In the genomic region with DNA sequence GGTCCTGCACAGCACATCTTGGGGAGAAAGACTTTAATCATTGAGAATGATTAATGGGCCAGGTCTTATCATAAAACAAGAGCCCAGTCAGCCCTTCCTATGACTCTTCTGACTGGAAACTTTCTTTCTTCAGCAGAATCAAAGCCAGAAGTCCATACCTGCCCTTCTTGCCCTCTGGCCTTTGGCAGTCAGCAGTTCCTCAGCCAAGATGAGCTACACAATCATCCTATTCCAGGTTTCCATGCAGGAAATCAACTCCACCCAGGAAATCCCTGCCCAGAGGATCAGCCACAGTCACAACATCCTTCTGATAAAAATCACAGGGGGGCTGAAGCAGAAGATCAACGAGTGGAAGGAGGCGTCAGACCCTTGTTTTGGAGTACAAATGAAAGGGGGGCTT, we compare ENCODE assay signal across 9 cellular contexts. TPM values are rescaled to one million over a fixed set of nuclear protein-coding genes. Genes with fewer than 3 reads are reported as not detected.
A peak's percentile ranks its signal among the peaks of the same experiment; 100 is the strongest.
DNase-seq lines count a peak whose midpoint lies in the region; ATAC-seq and TF ChIP-seq lines count a peak whose summit lies in the region.
"Had no signal": no experiment of that assay in that cellular context is flagged by ENCODE, and none has a peak within 500 bp of the region (broad histone marks: within the 10 kb centered on the region; RNA-seq: fewer than 3 reads in every experiment).

No MANE protein-coding gene starts in this region.

- DNase-seq in activated T-cell treated with anti-CD3 and anti-CD28 coated beads, Interleukin-2, amount 50 U/mL, for 4 hours = no peak
- no peak for DNase-seq in activated T-cell treated with anti-CD3 and anti-CD28 coated beads, Interleukin-2, amount 50 U/mL, for 1 hour
- DNase-seq in activated T-helper 1 cell treated with anti-CD3 and anti-CD28 coated beads, Interleukin-12 subunit alpha, Interleukin-12 subunit beta, Interleukin-2, Interleukin-4 antibody, amounts not matched to agents 30 ng/mL and 10 ng/mL and 1 ng/mL, durations not matched to agents 14 hours and 24 hours and 36 hours (ENCODE audit: low spot score) = no peak
- no peak for DNase-seq in esophagus squamous epithelium (lab: John Stamatoyannopoulos, UW)
- DNase-seq in NCI-H1417 (lab: John Stamatoyannopoulos, UW) = no peak
- DNase-seq: OCI-M1 had no signal

- H3K4me3 ChIP-seq in esophagus squamous epithelium = no peak overlapping the region

- H3K4me1 ChIP-seq in esophagus squamous epithelium = peaks cover 16 to 48% (median 16%) of the 10 kb centered on the region in 3 donors

- TF ChIP-seq CTCF in esophagus squamous epithelium (IDR thresholded peaks at IDR 0.05) = no peak

- no peak for TF ChIP-seq POLR2A in esophagus squamous epithelium (IDR thresholded peaks at IDR 0.05)

- WGBS in esophagus squamous epithelium, 2 donors = 20% methylated on average over 1 of the region's 2 CpGs; no CpG with 5 or more reads in 1 of the 2 donors

- no peaks in the 10 kb centered on the region for H3K9me3 Mint-ChIP-seq in activated T-cell treated with anti-CD3 and anti-CD28 coated beads, Interleukin-2, amount 50 U/mL, for 4 hours
- H3K9me3 Mint-ChIP-seq in activated T-helper 1 cell treated with anti-CD3 and anti-CD28 coated beads, Interleukin-12 subunit alpha, Interleukin-12 subunit beta, Interleukin-2, Interleukin-4 antibody, amounts not matched to agents 30 ng/mL and 10 ng/mL and 1 ng/mL, durations not matched to agents 14 hours and 24 hours and 36 hours = no peaks in the 10 kb centered on the region
- H3K9me3 Mint-ChIP-seq in stimulated activated memory B cell treated with anti-CD40 and anti-IgM and Interleukin-4, amounts not matched to agents 10 μg/mL and 1 μg/mL and 100 μg/mL, for 72 hours = no peaks in the 10 kb centered on the region

- ATAC-seq in activated T-cell treated with anti-CD3 and anti-CD28 coated beads, Interleukin-2, amount 50 U/mL, for 4 hours = no peak
- no peak for ATAC-seq in stimulated activated memory B cell treated with anti-CD40 and anti-IgM and Interleukin-4, amounts not matched to agents 10 μg/mL and 1 μg/mL and 100 μg/mL, for 72 hours
- ATAC-seq in GM21717 (IDR thresholded peaks at IDR 0.05; ENCODE audit: unreplicated experiment) (no peak), GM21360 (IDR thresholded peaks at IDR 0.05; ENCODE audit: unreplicated experiment) (no peak)

- H3K9me3 ChIP-seq in esophagus squamous epithelium = no peaks in the 10 kb centered on the region

- intact Hi-C loops in activated T-helper 1 cell treated with anti-CD3 and anti-CD28 coated beads, Interleukin-12 subunit alpha, Interleukin-12 subunit beta, Interleukin-2, Interleukin-4 antibody, amounts not matched to agents 30 ng/mL and 10 ng/mL and 1 ng/mL, durations not matched to agents 14 hours and 24 hours and 36 hours (cut with micrococcal nuclease) = loop anchor here (1.0 to 10.0 kb wide), 8 partner anchors 26 to 739 kb away; partner anchors contain the start of genes CCDC51, CDC25A, NME6 and TMA7
- intact Hi-C loops in esophagus squamous epithelium (cut with DNase I) = no loop called here

- H3K4me3 Mint-ChIP-seq in activated T-cell treated with anti-CD3 and anti-CD28 coated beads, Interleukin-2, amount 50 U/mL, for 4 hours = peak overlapping the region; percentile 73
- H3K4me3 Mint-ChIP-seq in activated T-helper 1 cell treated with anti-CD3 and anti-CD28 coated beads, Interleukin-12 subunit alpha, Interleukin-12 subunit beta, Interleukin-2, Interleukin-4 antibody, amounts not matched to agents 30 ng/mL and 10 ng/mL and 1 ng/mL, durations not matched to agents 14 hours and 24 hours and 36 hours = peak overlapping the region; percentile 49
- H3K4me3 Mint-ChIP-seq in stimulated activated memory B cell treated with anti-CD40 and anti-IgM and Interleukin-4, amounts not matched to agents 10 μg/mL and 1 μg/mL and 100 μg/mL, for 72 hours = no peak overlapping the region

- H3K36me3 Mint-ChIP-seq in activated T-cell treated with anti-CD3 and anti-CD28 coated beads, Interleukin-2, amount 50 U/mL, for 4 hours (ENCODE audit: insufficient read depth) = peaks cover 13% of the 10 kb centered on the region
- peaks cover 25% of the 10 kb centered on the region for H3K36me3 Mint-ChIP-seq in activated T-helper 1 cell treated with anti-CD3 and anti-CD28 coated beads, Interleukin-12 subunit alpha, Interleukin-12 subunit beta, Interleukin-2, Interleukin-4 antibody, amounts not matched to agents 30 ng/mL and 10 ng/mL and 1 ng/mL, durations not matched to agents 14 hours and 24 hours and 36 hours (ENCODE audit: low read depth)
- H3K36me3 Mint-ChIP-seq in stimulated activated memory B cell treated with anti-CD40 and anti-IgM and Interleukin-4, amounts not matched to agents 10 μg/mL and 1 μg/mL and 100 μg/mL, for 72 hours = peaks cover 53% of the 10 kb centered on the region

- peak overlapping the region; percentile 97 for H3K27ac Mint-ChIP-seq in activated T-helper 1 cell treated with anti-CD3 and anti-CD28 coated beads, Interleukin-12 subunit alpha, Interleukin-12 subunit beta, Interleukin-2, Interleukin-4 antibody, amounts not matched to agents 30 ng/mL and 10 ng/mL and 1 ng/mL, durations not matched to agents 14 hours and 24 hours and 36 hours
- peak overlapping the region; percentile 82 for H3K27ac Mint-ChIP-seq in stimulated activated memory B cell treated with anti-CD40 and anti-IgM and Interleukin-4, amounts not matched to agents 10 μg/mL and 1 μg/mL and 100 μg/mL, for 72 hours

- no peaks in the 10 kb centered on the region for H3K27me3 ChIP-seq in esophagus squamous epithelium

- H3K4me1 Mint-ChIP-seq in activated T-cell treated with anti-CD3 and anti-CD28 coated beads, Interleukin-2, amount 50 U/mL, for 4 hours (ENCODE audit: low read depth) = peaks cover 38% of the 10 kb centered on the region
- H3K4me1 Mint-ChIP-seq in activated T-helper 1 cell treated with anti-CD3 and anti-CD28 coated beads, Interleukin-12 subunit alpha, Interleukin-12 subunit beta, Interleukin-2, Interleukin-4 antibody, amounts not matched to agents 30 ng/mL and 10 ng/mL and 1 ng/mL, durations not matched to agents 14 hours and 24 hours and 36 hours (ENCODE audit: low read depth) = peaks cover 45% of the 10 kb centered on the region
- H3K4me1 Mint-ChIP-seq in stimulated activated memory B cell treated with anti-CD40 and anti-IgM and Interleukin-4, amounts not matched to agents 10 μg/mL and 1 μg/mL and 100 μg/mL, for 72 hours = peaks cover 14% of the 10 kb centered on the region

- H3K36me3 ChIP-seq in esophagus squamous epithelium = peaks cover 0 to 48% (median 10%) of the 10 kb centered on the region in 3 donors

- peak overlapping the region; percentile 88 to 94 (median 92) for H3K27ac ChIP-seq in esophagus squamous epithelium

- no peaks in the 10 kb centered on the region for H3K27me3 Mint-ChIP-seq in activated T-cell treated with anti-CD3 and anti-CD28 coated beads, Interleukin-2, amount 50 U/mL, for 4 hours (ENCODE audit: low read depth)
- no peaks in the 10 kb centered on the region for H3K27me3 Mint-ChIP-seq in activated T-helper 1 cell treated with anti-CD3 and anti-CD28 coated beads, Interleukin-12 subunit alpha, Interleukin-12 subunit beta, Interleukin-2, Interleukin-4 antibody, amounts not matched to agents 30 ng/mL and 10 ng/mL and 1 ng/mL, durations not matched to agents 14 hours and 24 hours and 36 hours (ENCODE audit: insufficient read depth)
- H3K27me3 Mint-ChIP-seq in stimulated activated memory B cell treated with anti-CD40 and anti-IgM and Interleukin-4, amounts not matched to agents 10 μg/mL and 1 μg/mL and 100 μg/mL, for 72 hours = no peaks in the 10 kb centered on the region

RNA-seq across cellular contexts. Expression of gene ZNF589, which starts 26.9 kb away (rescaled TPM):
- total RNA-seq in activated T-cell treated with anti-CD3 and anti-CD28 coated beads, Interleukin-2, amount 50 U/mL, for 4 hours = 10 to 100 TPM; 21.4 to 22.5 (median 21.5) TPM
- 33.0 and 34.2 TPM in 2 replicates for total RNA-seq in activated T-helper 1 cell treated with anti-CD3 and anti-CD28 coated beads, Interleukin-12 subunit alpha, Interleukin-12 subunit beta, Interleukin-2, Interleukin-4 antibody, amounts not matched to agents 30 ng/mL and 10 ng/mL and 1 ng/mL, durations not matched to agents 14 hours and 24 hours and 36 hours
- total RNA-seq in esophagus squamous epithelium = 10 to 100 TPM in 2 of 4 donors, 1 to 10 TPM in 2; 6.4 to 15.6 (median 10.8) TPM

RNA-seq across cellular contexts. Expression of gene NME6, which starts 33.4 kb away (rescaled TPM):
- total RNA-seq in activated T-cell treated with anti-CD3 and anti-CD28 coated beads, Interleukin-2, amount 50 U/mL, for 4 hours = 10 to 100 TPM; 35.4 to 44.1 (median 37.9) TPM
- total RNA-seq in activated T-helper 1 cell treated with anti-CD3 and anti-CD28 coated beads, Interleukin-12 subunit alpha, Interleukin-12 subunit beta, Interleukin-2, Interleukin-4 antibody, amounts not matched to agents 30 ng/mL and 10 ng/mL and 1 ng/mL, durations not matched to agents 14 hours and 24 hours and 36 hours = 40.7 and 41.8 TPM in 2 replicates
- 10 to 100 TPM; 25.9 to 30.7 (median 27.2) TPM for total RNA-seq in esophagus squamous epithelium

RNA-seq across cellular contexts. Expression of gene CAMP, which starts 44.5 kb away (rescaled TPM):
- not detected for total RNA-seq in activated T-cell treated with anti-CD3 and anti-CD28 coated beads, Interleukin-2, amount 50 U/mL, for 4 hours
- not detected in 2 replicates for total RNA-seq in activated T-helper 1 cell treated with anti-CD3 and anti-CD28 coated beads, Interleukin-12 subunit alpha, Interleukin-12 subunit beta, Interleukin-2, Interleukin-4 antibody, amounts not matched to agents 30 ng/mL and 10 ng/mL and 1 ng/mL, durations not matched to agents 14 hours and 24 hours and 36 hours
- under 1 TPM in 1 of 4 donors, not detected in 3; 0.76 TPM for total RNA-seq in esophagus squamous epithelium
